In the genomic region with DNA sequence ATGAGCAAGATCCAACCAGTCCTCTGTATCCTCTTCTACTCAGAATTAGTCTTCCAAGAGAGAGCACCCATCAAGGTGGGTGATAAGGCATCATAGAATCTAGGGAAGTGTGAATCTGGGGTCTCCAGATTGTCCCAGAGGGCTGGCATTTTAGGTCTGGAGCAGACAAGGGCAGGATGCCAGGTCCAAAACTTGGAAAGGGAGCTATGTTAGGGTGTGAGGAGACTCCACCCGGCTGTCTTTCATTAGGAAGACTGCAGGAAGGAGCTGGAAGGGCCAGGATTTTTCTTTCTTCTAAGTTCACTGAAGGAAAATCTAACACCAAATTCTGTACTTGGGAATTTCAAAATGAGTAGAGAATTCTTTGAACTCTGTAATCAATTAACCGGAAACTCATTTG, we compare ENCODE assay signal across 14 cellular contexts.
DNase-seq lines count a peak whose midpoint lies in the region; ATAC-seq, FAIRE-seq and TF ChIP-seq lines count a peak whose summit lies in the region.
"Had no signal": no experiment of that assay in that cellular context is flagged by ENCODE, and none has a peak within 500 bp of the region (broad histone marks: within the 10 kb centered on the region; RNA-seq: fewer than 3 reads in every experiment).

No MANE protein-coding gene starts in this region.

- no peaks in the 10 kb centered on the region for H3K27me3 ChIP-seq in heart right ventricle
- no peaks in the 10 kb centered on the region for H3K27me3 ChIP-seq in uterus

- H3K27ac ChIP-seq in heart right ventricle (peak overlapping the region in 8 of 10 donors; percentile 4 to 56 (median 26)), uterus (peak overlapping the region; percentile 35 to 91)
- H3K27ac ChIP-seq: PC-9 had no signal

- H3K4me3 Mint-ChIP-seq in mesothelial cell of epicardium: peak overlapping the region; percentile 13
- no peak overlapping the region for H3K4me3 Mint-ChIP-seq in activated CD4-positive, alpha-beta memory T cell treated with anti-CD3 and anti-CD28 coated beads for 36 hours
- H3K4me3 Mint-ChIP-seq: activated CD8-positive, alpha-beta T cell treated with anti-CD3 and anti-CD28 coated beads, Interleukin-2, amount 10 ng/mL, durations not matched to agents 7 days and 5 days; activated naive CD4-positive, alpha-beta T cell treated with anti-CD3 and anti-CD28 coated beads, Interleukin-2, amount 10 ng/mL, durations not matched to agents 7 days and 5 days; dendritic cell treated with granulocyte-macrophage colony-stimulating factor and Interleukin-4, amounts not matched to agents 40 ng/mL and 50 ng/mL, for 4 days had no signal

- POLR2A ChIA-PET in activated CD4-positive, alpha-beta memory T cell treated with anti-CD3 and anti-CD28 coated beads for 36 hours (lab: Charles Lee): no interaction called here

- H3K27me3 Mint-ChIP-seq in mesothelial cell of epicardium (ENCODE audit: low read depth): no peaks in the 10 kb centered on the region
- H3K27me3 Mint-ChIP-seq in activated CD4-positive, alpha-beta memory T cell treated with anti-CD3 and anti-CD28 coated beads for 36 hours: no peaks in the 10 kb centered on the region
- H3K27me3 Mint-ChIP-seq: activated naive CD4-positive, alpha-beta T cell treated with anti-CD3 and anti-CD28 coated beads, Interleukin-2, amount 10 ng/mL, durations not matched to agents 7 days and 5 days; dendritic cell treated with granulocyte-macrophage colony-stimulating factor and Interleukin-4, amounts not matched to agents 40 ng/mL and 50 ng/mL, for 4 days had no signal

- CTCF ChIA-PET in activated CD4-positive, alpha-beta memory T cell treated with anti-CD3 and anti-CD28 coated beads for 36 hours (lab: Charles Lee): no interaction called here

- DNase-seq in heart right ventricle (no peak), left ventricle myocardium superior (no peak), astrocyte of the hippocampus (ENCODE audit: low read depth, low spot score) (peak; percentile 44), mesothelial cell of epicardium (ENCODE audit: low spot score in 2 of 2, unreplicated experiment in 2 of 2) (no peak), uterus (peak in 1 of 2 donors; percentile 35), GM12891 (ENCODE audit: insufficient read length, low spot score) (no peak), lower leg skin (ENCODE audit: low spot score in 2 of 2) (no peak)
- DNase-seq in activated CD4-positive, alpha-beta memory T cell treated with anti-CD3 and anti-CD28 coated beads for 36 hours: no peak
- DNase-seq: activated CD8-positive, alpha-beta T cell treated with anti-CD3 and anti-CD28 coated beads, Interleukin-2, amount 10 ng/mL, durations not matched to agents 7 days and 5 days; activated naive CD4-positive, alpha-beta T cell treated with anti-CD3 and anti-CD28 coated beads, Interleukin-2, amount 10 ng/mL, durations not matched to agents 7 days and 5 days; PC-9 had no signal

- H3K4me3 ChIP-seq in heart right ventricle: no peak overlapping the region
- no peak overlapping the region for H3K4me3 ChIP-seq in uterus
- H3K4me3 ChIP-seq in lower leg skin (ENCODE audit: low read depth, poor library complexity, severe bottlenecking): no peak overlapping the region
- H3K4me3 ChIP-seq: HAP-1, PC-9 had no signal

- FAIRE-seq in GM12891 (lab: Jason Lieb, UNC): no peak
- FAIRE-seq: islet of Langerhans had no signal

- 33 to 42% methylated on average over 2 of the region's 2 CpGs for WGBS in heart right ventricle, 2 donors
- 22 to 24% methylated on average over 2 of the region's 2 CpGs for WGBS in lower leg skin, 2 donors

- H3K36me3 Mint-ChIP-seq in mesothelial cell of epicardium: no peaks in the 10 kb centered on the region
- peaks cover 7% of the 10 kb centered on the region for H3K36me3 Mint-ChIP-seq in activated CD4-positive, alpha-beta memory T cell treated with anti-CD3 and anti-CD28 coated beads for 36 hours

- intact Hi-C loops in heart right ventricle (cut with DNase I): loop anchor here in 1 of 10 donors (5.0 kb wide), 1 partner anchor 33 kb away; no protein-coding TSS in a partner anchor
- intact Hi-C loops in left ventricle myocardium superior (cut with micrococcal nuclease): no loop called here
- intact Hi-C loops in uterus (cut with DNase I; ENCODE audit: low total_unique reads): no loop called here
- intact Hi-C loops in lower leg skin (cut with DNase I; ENCODE audit: low total_unique reads): no loop called here
- intact Hi-C loops in activated CD4-positive, alpha-beta memory T cell treated with anti-CD3 and anti-CD28 coated beads for 36 hours (cut with micrococcal nuclease): no loop called here

- no peak for TF ChIP-seq CTCF in heart right ventricle (IDR thresholded peaks at IDR 0.05)
- no peak for TF ChIP-seq CTCF in mesothelial cell of epicardium (IDR thresholded peaks at IDR 0.05; ENCODE audit: unreplicated experiment)
- TF ChIP-seq CTCF in uterus (IDR thresholded peaks at IDR 0.05): no peak
- no peak for TF ChIP-seq CTCF in lower leg skin (IDR thresholded peaks at IDR 0.05)

- no peaks in the 10 kb centered on the region for H3K9me3 ChIP-seq in heart right ventricle
- H3K9me3 ChIP-seq in uterus: no peaks in the 10 kb centered on the region

- no peak for TF ChIP-seq POLR2A in uterus (IDR thresholded peaks at IDR 0.05)
- no peak for TF ChIP-seq POLR2A in GM12891 (IDR thresholded peaks at IDR 0.05; ENCODE audit: low read depth, low read length)
- no peak for TF ChIP-seq POLR2A in lower leg skin (IDR thresholded peaks at IDR 0.05)

- peaks cover 46% of the 10 kb centered on the region for H3K4me1 Mint-ChIP-seq in mesothelial cell of epicardium
- H3K4me1 Mint-ChIP-seq in activated CD4-positive, alpha-beta memory T cell treated with anti-CD3 and anti-CD28 coated beads for 36 hours (ENCODE audit: low read depth): peaks cover 44% of the 10 kb centered on the region

- ATAC-seq in heart right ventricle (no peak), left ventricle myocardium superior (no peak)
- ATAC-seq: activated CD8-positive, alpha-beta T cell treated with anti-CD3 and anti-CD28 coated beads, Interleukin-2, amount 10 ng/mL, durations not matched to agents 7 days and 5 days had no signal

- H3K4me1 ChIP-seq in heart right ventricle (peaks cover 7 to 61% (median 48%) of the 10 kb centered on the region in 9 donors), uterus (peaks cover 9 to 11% of the 10 kb centered on the region in 2 donors)

- H3K36me3 ChIP-seq in heart right ventricle (peaks cover 0 to 9% (median 0%) of the 10 kb centered on the region in 9 donors), uterus (no peaks in the 10 kb centered on the region)
- H3K36me3 ChIP-seq: HAP-1 had no signal

- no peaks in the 10 kb centered on the region for H3K9me3 Mint-ChIP-seq in mesothelial cell of epicardium
- no peaks in the 10 kb centered on the region for H3K9me3 Mint-ChIP-seq in activated CD4-positive, alpha-beta memory T cell treated with anti-CD3 and anti-CD28 coated beads for 36 hours
- H3K9me3 Mint-ChIP-seq: activated naive CD4-positive, alpha-beta T cell treated with anti-CD3 and anti-CD28 coated beads, Interleukin-2, amount 10 ng/mL, durations not matched to agents 7 days and 5 days; dendritic cell treated with granulocyte-macrophage colony-stimulating factor and Interleukin-4, amounts not matched to agents 40 ng/mL and 50 ng/mL, for 4 days had no signal

- H3K27ac Mint-ChIP-seq in mesothelial cell of epicardium: peak overlapping the region; percentile 95
- no peak overlapping the region for H3K27ac Mint-ChIP-seq in activated CD4-positive, alpha-beta memory T cell treated with anti-CD3 and anti-CD28 coated beads for 36 hours
- H3K27ac Mint-ChIP-seq: activated CD8-positive, alpha-beta T cell treated with anti-CD3 and anti-CD28 coated beads, Interleukin-2, amount 10 ng/mL, durations not matched to agents 7 days and 5 days; dendritic cell treated with granulocyte-macrophage colony-stimulating factor and Interleukin-4, amounts not matched to agents 40 ng/mL and 50 ng/mL, for 4 days had no signal

TF ChIP-seq in GM12891, 5 proteins besides CTCF, POLR2A, EP300 and RAD21:
- no peak for TF ChIP-seq POU2F2 (IDR thresholded peaks at IDR 0.05; ENCODE audit: low read depth, low read length)
- TF ChIP-seq POLR2AphosphoS5 (IDR thresholded peaks at IDR 0.05; ENCODE audit: low read depth, low read length): no peak
- no peak for TF ChIP-seq SPI1 (IDR thresholded peaks at IDR 0.05; ENCODE audit: low read depth, low read length)
- TF ChIP-seq PAX5 (IDR thresholded peaks at IDR 0.05; ENCODE audit: insufficient read depth, low read length, severe bottlenecking): no peak
- TF ChIP-seq TAF1 (IDR thresholded peaks at IDR 0.05; ENCODE audit: low read depth, low read length): no peak
